ENCODE assay signal across 8 cellular contexts in the genomic region with DNA sequence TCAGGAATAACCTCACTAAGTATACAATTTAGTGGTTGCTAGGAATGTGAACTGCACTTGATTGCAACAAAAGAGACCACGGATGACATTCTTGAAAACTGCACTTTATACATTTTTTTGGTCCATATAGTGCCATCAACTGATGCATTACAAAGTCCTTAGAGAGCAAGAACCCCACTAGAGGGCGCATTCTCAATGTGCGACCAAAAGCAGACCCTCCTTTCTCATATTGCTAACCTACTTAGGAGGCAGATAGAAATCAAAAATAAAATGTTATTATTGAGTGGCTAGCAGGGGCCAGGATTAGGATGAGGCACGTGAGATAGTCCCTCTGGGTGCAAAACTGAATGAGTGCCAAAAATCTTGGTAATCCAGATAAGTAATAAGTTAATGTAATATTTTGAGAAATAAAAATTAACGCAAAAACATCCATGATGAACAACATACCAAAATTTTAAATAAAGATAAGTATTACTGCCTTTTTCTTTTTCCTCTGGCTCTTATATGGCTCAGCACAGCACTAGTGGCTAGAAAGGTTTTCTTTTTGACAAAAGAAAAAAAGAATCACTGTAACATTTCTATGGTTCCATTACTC.
DNase-seq lines count a peak whose midpoint lies in the region; ATAC-seq, FAIRE-seq and TF ChIP-seq lines count a peak whose summit lies in the region.

No MANE protein-coding gene starts in this region.

- peak; percentile 80 for TF ChIP-seq CTCF in RWPE2 (IDR thresholded peaks at IDR 0.05; ENCODE audit: poor library complexity, severe bottlenecking)
- TF ChIP-seq CTCF in fibroblast of lung (conservative IDR thresholded peaks at IDR 0.05 in 1 of 2, IDR thresholded peaks at IDR 0.05 in 1 of 2; ENCODE audit: low read depth in 1 of 2, low read length in 2 of 2) = peak; percentile 83 to 89

- CTCF ChIA-PET in activated naive CD4-positive, alpha-beta T cell treated with anti-CD3 and anti-CD28 coated beads, Interleukin-2, amount 10 ng/mL, durations not matched to agents 7 days and 5 days (lab: Charles Lee) = no interaction called here

- DNase-seq in activated naive CD4-positive, alpha-beta T cell treated with anti-CD3 and anti-CD28 coated beads, Interleukin-2, amount 10 ng/mL, durations not matched to agents 7 days and 5 days = peak; percentile 41
- DNase-seq in activated naive CD4-positive, alpha-beta T cell treated with anti-CD3 and anti-CD28 coated beads, Interleukin-2, amount 50 U/mL, for 16 hours = no peak
- peak; percentile 50 for DNase-seq in HK-2 (ENCODE audit: unreplicated experiment)
- DNase-seq in RWPE2 (ENCODE audit: low spot score) = no peak
- peak; percentile 51 to 63 for DNase-seq in fibroblast of lung (ENCODE audit: low read depth in 2 of 2)
- peak; percentile 7 for DNase-seq in small intestine

- no peak overlapping the region for H3K27ac ChIP-seq in RWPE2 (ENCODE audit: poor library complexity, severe bottlenecking)
- H3K27ac ChIP-seq in fibroblast of lung (ENCODE audit: insufficient read depth, low read length) = no peak overlapping the region
- H3K27ac ChIP-seq in small intestine (ENCODE audit: low read depth in 1 of 2, low read length in 1 of 2) = no peak overlapping the region

- H3K27me3 ChIP-seq in RWPE2 (ENCODE audit: insufficient read depth, poor library complexity, severe bottlenecking) (no peaks in the 10 kb centered on the region), fibroblast of lung (ENCODE audit: control insufficient read depth, insufficient read depth, low read length) (no peaks in the 10 kb centered on the region), small intestine (ENCODE audit: control insufficient read depth in 2 of 2, insufficient read depth in 2 of 2, low read length in 2 of 2) (no peaks in the 10 kb centered on the region)

- H3K4me3 Mint-ChIP-seq in activated naive CD4-positive, alpha-beta T cell treated with anti-CD3 and anti-CD28 coated beads, Interleukin-2, amount 10 ng/mL, durations not matched to agents 7 days and 5 days = no peak overlapping the region

- H3K27me3 Mint-ChIP-seq in activated naive CD4-positive, alpha-beta T cell treated with anti-CD3 and anti-CD28 coated beads, Interleukin-2, amount 10 ng/mL, durations not matched to agents 7 days and 5 days = no peaks in the 10 kb centered on the region

- H3K9me3 ChIP-seq in RWPE2 (ENCODE audit: severe bottlenecking) (no peaks in the 10 kb centered on the region), fibroblast of lung (ENCODE audit: control insufficient read depth, insufficient read depth, low read depth, low read length) (no peaks in the 10 kb centered on the region), small intestine (ENCODE audit: control insufficient read depth, low read depth) (no peaks in the 10 kb centered on the region)

- no peak overlapping the region for H2AFZ ChIP-seq in fibroblast of lung (ENCODE audit: low read length)

- H3K9me3 Mint-ChIP-seq in activated naive CD4-positive, alpha-beta T cell treated with anti-CD3 and anti-CD28 coated beads, Interleukin-2, amount 10 ng/mL, durations not matched to agents 7 days and 5 days = no peaks in the 10 kb centered on the region

- 28 to 30% (median 28%) methylated on average over 5 of the region's 5 CpGs for WGBS in small intestine, 3 donors

- no peaks in the 10 kb centered on the region for H3K36me3 ChIP-seq in RWPE2 (ENCODE audit: low read depth)
- no peaks in the 10 kb centered on the region for H3K36me3 ChIP-seq in fibroblast of lung (ENCODE audit: control insufficient read depth, insufficient read depth, low read length)
- H3K36me3 ChIP-seq in small intestine (ENCODE audit: control insufficient read depth in 2 of 2, insufficient read depth in 2 of 2, low read length in 2 of 2) = no peaks in the 10 kb centered on the region

- no peak overlapping the region for H3K9ac ChIP-seq in fibroblast of lung (ENCODE audit: insufficient read depth, low read length)

- H3K27ac Mint-ChIP-seq in activated naive CD4-positive, alpha-beta T cell treated with anti-CD3 and anti-CD28 coated beads, Interleukin-2, amount 10 ng/mL, durations not matched to agents 7 days and 5 days = no peak overlapping the region

- no peaks in the 10 kb centered on the region for H3K4me1 Mint-ChIP-seq in activated naive CD4-positive, alpha-beta T cell treated with anti-CD3 and anti-CD28 coated beads, Interleukin-2, amount 10 ng/mL, durations not matched to agents 7 days and 5 days

- no peak overlapping the region for H3K4me2 ChIP-seq in fibroblast of lung (ENCODE audit: extremely low read depth, insufficient read depth, low read length)

- no peak overlapping the region for H3K4me3 ChIP-seq in RWPE2 (ENCODE audit: severe bottlenecking)
- H3K4me3 ChIP-seq in fibroblast of lung (replicated peaks in 1 of 4; ENCODE audit: control extremely low read depth in 1 of 4, insufficient read depth in 1 of 4, low read depth in 3 of 4, low read length in 4 of 4) = no peak overlapping the region
- H3K4me3 ChIP-seq in small intestine (ENCODE audit: low read depth in 1 of 2, low read length in 2 of 2) = no peak overlapping the region

- peaks cover 8% of the 10 kb centered on the region for H3K4me1 ChIP-seq in RWPE2 (ENCODE audit: insufficient read depth, poor library complexity, severe bottlenecking)
- H3K4me1 ChIP-seq in fibroblast of lung (ENCODE audit: control insufficient read depth, extremely low read depth, insufficient read depth, low read length) = no peaks in the 10 kb centered on the region
- H3K4me1 ChIP-seq in small intestine (ENCODE audit: control insufficient read depth in 2 of 2, insufficient read depth in 1 of 2, low read depth in 1 of 2, low read length in 1 of 2) = no peaks in the 10 kb centered on the region

- H3K79me2 ChIP-seq in fibroblast of lung (ENCODE audit: control insufficient read depth, insufficient read depth, low read length) = no peaks in the 10 kb centered on the region

- no peaks in the 10 kb centered on the region for H3K36me3 Mint-ChIP-seq in activated naive CD4-positive, alpha-beta T cell treated with anti-CD3 and anti-CD28 coated beads, Interleukin-2, amount 10 ng/mL, durations not matched to agents 7 days and 5 days

- ATAC-seq in GM21367 (IDR thresholded peaks at IDR 0.05; ENCODE audit: unreplicated experiment) (peak; percentile 93), RWPE2 (ENCODE audit: low read depth) (0 out of 3 replicates have a peak, but pooled peaks have one; percentile 51), HG03571 (IDR thresholded peaks at IDR 0.05; ENCODE audit: unreplicated experiment) (no peak)

- H4K20me1 ChIP-seq in fibroblast of lung (ENCODE audit: control insufficient read depth, extremely low read depth, insufficient read depth, low read length) = no peaks in the 10 kb centered on the region

- no peak for FAIRE-seq in small intestine (lab: Jason Lieb, UNC)

Comparison
In these comparisons a context has a peak if more than half of its experiments do, and no peak if none do; other contexts are left out.
1. DNase-seq: peak in activated naive CD4-positive, alpha-beta T cell treated with anti-CD3 and anti-CD28 coated beads, Interleukin-2, amount 10 ng/mL, durations not matched to agents 7 days and 5 days (single experiment), HK-2 (single experiment), fibroblast of lung (2 of 2) and small intestine (single experiment); none in activated naive CD4-positive, alpha-beta T cell treated with anti-CD3 and anti-CD28 coated beads, Interleukin-2, amount 50 U/mL, for 16 hours (single experiment) and RWPE2 (single experiment).